In the genomic region with DNA sequence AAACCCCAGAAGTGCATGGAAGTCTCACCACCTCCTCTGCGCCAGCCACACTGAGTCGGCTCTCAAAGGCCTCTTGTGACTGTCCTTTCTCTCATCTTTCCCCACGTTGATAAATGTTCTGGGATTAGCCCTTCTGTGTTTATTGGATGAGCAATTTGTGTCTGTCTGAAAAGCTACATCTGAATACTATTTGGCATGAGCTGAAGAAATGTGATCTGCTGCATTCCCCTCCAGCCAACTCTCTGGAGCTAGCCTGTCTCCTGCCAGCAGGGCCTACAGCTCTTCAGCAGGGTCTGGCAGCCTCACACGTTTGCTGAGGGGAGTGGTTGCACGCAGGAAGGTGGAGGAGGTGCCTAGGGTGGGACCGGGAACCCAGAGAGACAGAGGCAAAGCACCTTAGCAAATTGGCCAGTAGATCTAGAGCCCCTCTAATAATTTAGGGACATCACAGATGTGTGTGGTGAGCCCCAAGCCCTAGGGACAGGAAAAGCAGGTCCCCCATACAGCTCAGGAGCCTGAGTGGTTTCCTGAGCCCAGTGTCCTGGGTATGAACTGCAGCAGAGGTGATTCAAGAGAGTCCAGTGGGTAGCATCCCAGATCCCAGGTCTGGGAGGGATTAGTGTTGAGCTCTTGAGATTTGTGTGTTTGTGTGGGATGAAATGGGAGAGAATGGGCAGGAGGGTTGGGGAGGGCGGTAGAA, we compare ENCODE assay signal across 1 cellular context.
TF ChIP-seq lines count a peak whose summit lies in the region.

No MANE protein-coding gene starts in this region.

TF ChIP-seq in K562, 482 proteins besides CTCF, POLR2A, EP300 and RAD21:
- TF ChIP-seq SNRNP70 (optimal IDR thresholded peaks at IDR 0.05; ENCODE audit: low read depth, low read length) (no peak), ZFP30 (CRISPR knock-in tag; IDR thresholded peaks at IDR 0.05; ENCODE audit: borderline replicate concordance) (no peak), MIER1 (IDR thresholded peaks at IDR 0.05; ENCODE audit: low read depth) (no peak), ZNF76 (CRISPR knock-in tag; IDR thresholded peaks at IDR 0.05; ENCODE audit: borderline replicate concordance) (no peak), ETV1 (tag; conservative IDR thresholded peaks at IDR 0.05; ENCODE audit: low read depth) (no peak), ZNF133 (CRISPR knock-in tag; IDR thresholded peaks at IDR 0.05) (no peak), STAG1 (CRISPR knock-in tag; IDR thresholded peaks at IDR 0.05; ENCODE audit: borderline replicate concordance) (no peak), ZKSCAN8 (CRISPR knock-in tag; IDR thresholded peaks at IDR 0.05) (no peak), XRCC5 (IDR thresholded peaks at IDR 0.05; ENCODE audit: low read depth, low read length) (no peak), ARHGAP35 (IDR thresholded peaks at IDR 0.05; ENCODE audit: partially characterized antibody) (no peak), ZNF445 (CRISPR knock-in tag; IDR thresholded peaks at IDR 0.05; ENCODE audit: low read depth) (no peak), JUN (IDR thresholded peaks at IDR 0.05; ENCODE audit: borderline replicate concordance, low read depth, low read length) (no peak), JUN (CRISPR knock-in tag; IDR thresholded peaks at IDR 0.05; ENCODE audit: borderline replicate concordance) (no peak), ZZZ3 (IDR thresholded peaks at IDR 0.05) (no peak), COPS2 (conservative IDR thresholded peaks at IDR 0.05) (no peak), NCOR1 (IDR thresholded peaks at IDR 0.05) (no peak), HMGN3 (IDR thresholded peaks at IDR 0.05; ENCODE audit: borderline replicate concordance, extremely low read depth, insufficient read length, low read depth, low read length) (no peak)
